Comparison of ENCODE assay signal across 18 cellular contexts in genomic region chr22:29157759-29158535, GRCh38. TPM values are rescaled to one million over a fixed set of nuclear protein-coding genes. Genes with fewer than 3 reads are reported as not detected.
DNase-seq lines count a peak whose midpoint lies in the region; ATAC-seq, FAIRE-seq and TF ChIP-seq lines count a peak whose summit lies in the region.
"Had no signal": no experiment of that assay in that cellular context is flagged by ENCODE, and none has a peak within 500 bp of the region (broad histone marks: within the 10 kb centered on the region; RNA-seq: fewer than 3 reads in every experiment).

No MANE protein-coding gene starts in this region.

- H3K79me1 ChIP-seq in neuronal stem cell (ENCODE audit: low read depth, low read length): no peaks in the 10 kb centered on the region

- no peak overlapping the region for H3K4me2 ChIP-seq in K562 (ENCODE audit: insufficient read depth, low read length)
- H3K4me2 ChIP-seq in neuronal stem cell (ENCODE audit: insufficient read depth, low read length, poor library complexity, severe bottlenecking): no peak overlapping the region
- H3K4me2 ChIP-seq in hepatocyte: no peak overlapping the region

- H4K8ac ChIP-seq in neuronal stem cell (ENCODE audit: low read depth, low read length): no peak overlapping the region

- H3K18ac ChIP-seq in neuronal stem cell (ENCODE audit: low read length): no peak overlapping the region

- H3K4me3 ChIP-seq in K562 (no peak overlapping the region), neuronal stem cell (ENCODE audit: low read length in 2 of 2) (no peak overlapping the region), hepatocyte (no peak overlapping the region)
- H3K4me3 ChIP-seq: dorsolateral prefrontal cortex had no signal

- H3K9me2 ChIP-seq in hepatocyte (replicated peaks; ENCODE audit: insufficient read depth): no peaks in the 10 kb centered on the region

- no peak overlapping the region for H3K9ac ChIP-seq in K562 (ENCODE audit: insufficient read depth in 1 of 2, low read depth in 2 of 2, low read length in 2 of 2)
- H3K9ac ChIP-seq in neuronal stem cell (ENCODE audit: low read depth, low read length, poor library complexity): no peak overlapping the region

- DNase-seq in NCI-H82 (lab: John Stamatoyannopoulos, UW): peak; percentile 31
- no peak for DNase-seq in NCI-H82 treated with DMSO at 0.1 percent for 48 hours (lab: John Stamatoyannopoulos, UW; ENCODE audit: unreplicated experiment)
- peak; percentile 22 to 47 (median 30) for DNase-seq in K562 (ENCODE audit: extremely low read depth in 1 of 4, low spot score in 3 of 4)
- no peak for DNase-seq in neuronal stem cell (ENCODE audit: low spot score)
- no peak for DNase-seq in hepatocyte (ENCODE audit: low spot score)
- DNase-seq: activated effector memory CD4-positive, alpha-beta T cell treated with anti-CD3 and anti-CD28 coated beads, Interleukin-2, amount 50 U/mL, for 16 hours; foreskin melanocyte; GDM1; left colon; NCI-H774; RPMI8226; T-cell had no signal

- BruUV-seq in K562 (replicated peaks; lab: Mats Ljungman, UMichigan): no TSS peak

- TF ChIP-seq CTCF in K562 (IDR thresholded peaks at IDR 0.05 in 2 of 3, conservative IDR thresholded peaks at IDR 0.05 in 1 of 3; ENCODE audit: insufficient read depth in 2 of 3, low read depth in 1 of 3, low read length in 3 of 3) (no peak), hepatocyte (IDR thresholded peaks at IDR 0.05; ENCODE audit: poor library complexity) (no peak)

- TF ChIP-seq RAD21 in Ishikawa (IDR thresholded peaks at IDR 0.05; ENCODE audit: low read depth) (no peak), K562 (CRISPR knock-in tag; conservative IDR thresholded peaks at IDR 0.05 in 1 of 2, IDR thresholded peaks at IDR 0.05 in 1 of 2) (no peak)

- H3K36me3 ChIP-seq in K562 (ENCODE audit: control insufficient read depth, insufficient read depth, low read length) (no peaks in the 10 kb centered on the region), neuronal stem cell (replicated peaks in 1 of 2; ENCODE audit: control insufficient read depth in 2 of 2, insufficient read depth in 2 of 2, low read length in 2 of 2) (no peaks in the 10 kb centered on the region), hepatocyte (replicated peaks; ENCODE audit: insufficient read depth, low read depth) (no peaks in the 10 kb centered on the region)
- H3K36me3 ChIP-seq: neutrophil had no signal

- WGBS in K562 (ENCODE audit: insufficient coverage, low coverage, missing lambda C conversion rate): 62% methylated on average over 11 of the region's 11 CpGs
- no CpG with 5 or more reads among the region's 11 CpGs for whole genome bisulfite sequencing in neuronal stem cell (ENCODE audit: extremely low coverage in 2 of 2, insufficient read length in 2 of 2, insufficient replicate concordance in 1 of 2), 2 donors
- WGBS in hepatocyte (ENCODE audit: low lambda C conversion rate, missing lambda C conversion rate): 89% methylated on average over 11 of the region's 11 CpGs

- H3K27ac ChIP-seq in K562 (ENCODE audit: extremely low read depth, low read depth, low read length) (no peak overlapping the region), neuronal stem cell (replicated peaks; ENCODE audit: low read length) (no peak overlapping the region), hepatocyte (no peak overlapping the region)
- H3K27ac ChIP-seq: dorsolateral prefrontal cortex, neutrophil had no signal

- peak overlapping the region; percentile 21 for H2AK5ac ChIP-seq in neuronal stem cell (ENCODE audit: low read depth, low read length)

- POLR2A ChIA-PET in K562 (lab: Yijun Ruan, JAX): interaction anchor here (0.6 to 0.7 kb wide), 2 partner anchors 57 to 93 kb away, joined by 3 read pairs; no protein-coding TSS in a partner anchor

- H3K79me2 ChIP-seq in K562 (ENCODE audit: control insufficient read depth, insufficient read depth, low read length) (no peaks in the 10 kb centered on the region), hepatocyte (no peaks in the 10 kb centered on the region)

- peak; percentile 69 for FAIRE-seq in K562 (lab: Jason Lieb, UNC)
- FAIRE-seq: A204.1 had no signal

- CTCF ChIA-PET in K562 (lab: Yijun Ruan, JAX; ENCODE audit: low intra/inter-chr PET ratio): interaction anchor here (0.6 kb wide), 1 partner anchor 68 kb away, joined by 3 read pairs; no protein-coding TSS in a partner anchor

- H2BK12ac ChIP-seq in neuronal stem cell (ENCODE audit: low read length): no peak overlapping the region

- H4K20me1 ChIP-seq in K562 (replicated peaks; ENCODE audit: control insufficient read depth, insufficient read depth, low read length): no peaks in the 10 kb centered on the region
- H4K20me1 ChIP-seq in hepatocyte (ENCODE audit: insufficient read depth, poor library complexity, severe bottlenecking): no peaks in the 10 kb centered on the region

- H2BK15ac ChIP-seq in neuronal stem cell (ENCODE audit: low read length): no peak overlapping the region

- H3K27me3 ChIP-seq in K562 (ENCODE audit: control insufficient read depth in 2 of 2, insufficient read depth in 2 of 2, low read length in 2 of 2) (no peaks in the 10 kb centered on the region), neuronal stem cell (ENCODE audit: control insufficient read depth in 3 of 3, insufficient read depth in 3 of 3, low read depth in 1 of 3, low read length in 3 of 3) (no peaks in the 10 kb centered on the region), hepatocyte (no peaks in the 10 kb centered on the region)
- H3K27me3 ChIP-seq: dorsolateral prefrontal cortex had no signal

- in situ Hi-C loops in K562 (cut with MboI): loop anchor here (10.0 kb wide), 1 partner anchor 303 kb away; no protein-coding TSS in a partner anchor

- H2AFZ ChIP-seq in K562 (ENCODE audit: low read depth, low read length) (peak overlapping the region; percentile 92), neuronal stem cell (ENCODE audit: low read length) (no peak overlapping the region), hepatocyte (no peak overlapping the region)

- intact Hi-C loops in K562 (cut with micrococcal nuclease): loop anchor here (2.0 to 10.0 kb wide), 2 partner anchors 87 to 93 kb away; partner anchors contain the start of gene C22orf31

- no peak for TF ChIP-seq EP300 in Ishikawa (IDR thresholded peaks at IDR 0.05; ENCODE audit: borderline replicate concordance)
- no peak for TF ChIP-seq EP300 in K562 (IDR thresholded peaks at IDR 0.05; ENCODE audit: low read length)

- no peaks in the 10 kb centered on the region for H3K9me3 ChIP-seq in K562 (replicated peaks; ENCODE audit: control insufficient read depth, insufficient read depth, low read depth, low read length)
- no peaks in the 10 kb centered on the region for H3K9me3 ChIP-seq in neuronal stem cell (replicated peaks in 1 of 2; ENCODE audit: control insufficient read depth in 2 of 2, insufficient read depth in 1 of 2, low read depth in 1 of 2, low read length in 2 of 2)
- no peaks in the 10 kb centered on the region for H3K9me3 ChIP-seq in hepatocyte (ENCODE audit: low read depth)
- H3K9me3 ChIP-seq: neutrophil had no signal

- no peak overlapping the region for H3K23ac ChIP-seq in neuronal stem cell (ENCODE audit: low read depth, low read length, poor library complexity)

- no peak for TF ChIP-seq POLR2A in K562 (conservative IDR thresholded peaks at IDR 0.05)

- no peak overlapping the region for H2BK120ac ChIP-seq in neuronal stem cell (ENCODE audit: low read depth, low read length)

- H3K4ac ChIP-seq in neuronal stem cell (ENCODE audit: low read length): no peak overlapping the region

- no peak overlapping the region for H3K14ac ChIP-seq in neuronal stem cell (ENCODE audit: low read length)

- peaks cover 10 to 14% of the 10 kb centered on the region in 2 experiments; a peak in 4 of 5 replicates for H3K4me1 ChIP-seq in K562 (replicated peaks in 1 of 2; ENCODE audit: control insufficient read depth in 2 of 2, insufficient read depth in 2 of 2, low read length in 2 of 2)
- H3K4me1 ChIP-seq in neuronal stem cell (ENCODE audit: control insufficient read depth in 2 of 2, insufficient read depth in 1 of 2, low read depth in 1 of 2, low read length in 2 of 2): peaks cover 6 to 22% of the 10 kb centered on the region in 2 donors
- H3K4me1 ChIP-seq in hepatocyte (ENCODE audit: insufficient read depth): no peaks in the 10 kb centered on the region

- peak; percentile 65 for ATAC-seq in K562
- no peak for ATAC-seq in GM21576 (IDR thresholded peaks at IDR 0.05; ENCODE audit: unreplicated experiment)
- no peak for ATAC-seq in HG02588 (IDR thresholded peaks at IDR 0.05; ENCODE audit: unreplicated experiment)
- ATAC-seq: left colon, T-cell had no signal

- no peaks in the 10 kb centered on the region for H3K9me1 ChIP-seq in K562 (ENCODE audit: control insufficient read depth, insufficient read depth, low read length)

- H2BK5ac ChIP-seq in neuronal stem cell (ENCODE audit: low read length): no peak overlapping the region

- H4K91ac ChIP-seq in neuronal stem cell (ENCODE audit: low read depth, low read length, poor library complexity): no peak overlapping the region

TF ChIP-seq in K562, 482 proteins besides CTCF, POLR2A, EP300 and RAD21 (continues in another document):
- TF ChIP-seq CREB1 (IDR thresholded peaks at IDR 0.05) (no peak), CREB1 (CRISPR knock-in tag; IDR thresholded peaks at IDR 0.05) (0 out of 2 replicates have a peak, but pooled peaks have one; percentile 14), L3MBTL2 (IDR thresholded peaks at IDR 0.05) (peak; percentile 34; the same call in 1 of the 2 replicates), NR2C1 (IDR thresholded peaks at IDR 0.05) (no peak), NR2C1 (tag; IDR thresholded peaks at IDR 0.05) (0 out of 2 replicates have a peak, but pooled peaks have one; percentile 39)

RNA-seq across cellular contexts. Expression of gene EMID1, which starts 47.7 kb away (rescaled TPM):
- total RNA-seq in K562 (2011; cell fraction: chromatin; rRNA removed; ENCODE audit: low replicate concordance): 9.5 and 19.2 TPM in 2 replicates
- 12.4 and 12.8 TPM in 2 replicates for total RNA-seq in K562 (2011; cell fraction: nucleolus; rRNA removed)
- 11.4 and 13.8 TPM in 2 replicates for total RNA-seq in K562 (2011; cell fraction: nucleoplasm; rRNA removed)
- 5.5 and 6.9 TPM in 2 replicates for total RNA-seq in K562 (2014; rRNA removed)
- 0.80 and 0.91 TPM in 2 replicates for total RNA-seq in K562 (2014; rRNA removed; fragmentation: Illumina TruSeq; extraction: Trizol)
- total RNA-seq in K562 (2015; rRNA removed; fragmentation: Illumina TruSeq; extraction: Trizol): 3.0 TPM in 2 replicates
- total RNA-seq in K562 (2021): 5.7 and 7.2 TPM in 2 replicates
- 2.7 and 3.0 TPM in 2 replicates for polyA plus RNA-seq in K562 (2011; rRNA removed)
- 2.8 and 9.9 TPM in 2 replicates for polyA plus RNA-seq in K562 (2011; cell fraction: cytosol; rRNA removed)
- 4.6 and 10.5 TPM in 2 replicates for polyA plus RNA-seq in K562 (2011; cell fraction: nucleus; rRNA removed)
- polyA plus RNA-seq in K562 (2012): 5.3 and 46.5 TPM in 2 replicates
- 1.6 and 2.6 TPM in 2 replicates for polyA plus RNA-seq in K562 (2014; fragmentation: Illumina TruSeq; extraction: Trizol)
- under 1 TPM; 0.15 to 0.17 TPM for polyA plus RNA-seq in K562 (2014; fragmentation: Nextera tagmentation; extraction: Ambion mirVana)
- polyA plus RNA-seq in K562 (2014; rRNA removed): 4.9 and 6.9 TPM in 2 replicates
- 1.1 and 2.6 TPM in 2 replicates for polyA minus RNA-seq in K562 (2011; rRNA and poly(A)+ RNA removed)
- polyA minus RNA-seq in K562 (2011; cell fraction: cytosol; rRNA and poly(A)+ RNA removed): 1.0 and 2.4 TPM in 2 replicates
- 4.3 and 5.3 TPM in 2 replicates for polyA minus RNA-seq in K562 (2011; cell fraction: nucleus; rRNA and poly(A)+ RNA removed)
- polyA plus RNA-seq in neuronal stem cell (2013, experiment 1 of 2): 10.7 TPM
- 10.3 TPM for polyA plus RNA-seq in neuronal stem cell (2013, experiment 2 of 2)
- 11.5 and 12.6 TPM in 2 replicates for total RNA-seq in hepatocyte
- polyA plus RNA-seq in hepatocyte: 14.7 and 15.0 TPM in 2 replicates

Comparison
In these comparisons a context has a peak if more than half of its experiments do, and no peak if none do; other contexts are left out.
1. DNase-seq: peak in NCI-H82 (single experiment) and K562 (4 of 4); none in NCI-H82 treated with DMSO at 0.1 percent for 48 hours (single experiment), neuronal stem cell (single experiment) and hepatocyte (single experiment).